Comparison of ENCODE assay signal across 8 cellular contexts in genomic region chr10:125123363-125124113, GRCh38. TPM values are rescaled to one million over a fixed set of nuclear protein-coding genes. Genes with fewer than 3 reads are reported as not detected.
DNase-seq lines count a peak whose midpoint lies in the region; FAIRE-seq and TF ChIP-seq lines count a peak whose summit lies in the region.

No MANE protein-coding gene starts in this region.

- H3K27ac ChIP-seq in C4-2B (peak overlapping the region; percentile 76), PC-9 (peak overlapping the region; percentile 82), osteoblast (ENCODE audit: low read depth, low read length) (peak overlapping the region; percentile 92)

- H3K9me2 ChIP-seq in PC-9 (ENCODE audit: insufficient read depth) = no peaks in the 10 kb centered on the region

- H2AFZ ChIP-seq in PC-9 (no peak overlapping the region), osteoblast (ENCODE audit: low read length) (peak overlapping the region; percentile 34)

- CTCF ChIA-PET in PC-9 (lab: Charles Lee) = no interaction called here

- intact Hi-C loops in PC-9 (cut with micrococcal nuclease; ENCODE audit: unreplicated experiment) = loop anchor here (2.0 to 5.0 kb wide), 3 partner anchors 34 to 76 kb away; no protein-coding TSS in a partner anchor

- TF ChIP-seq CTCF in C4-2B (conservative IDR thresholded peaks at IDR 0.05) (no peak), PC-9 (conservative IDR thresholded peaks at IDR 0.05) (no peak), fibroblast of the aortic adventitia (IDR thresholded peaks at IDR 0.05; ENCODE audit: insufficient read depth, low read length) (no peak), osteoblast (IDR thresholded peaks at IDR 0.05; ENCODE audit: extremely low read depth, low read depth, low read length) (no peak)

- H3K4me3 ChIP-seq in PC-9 (no peak overlapping the region), fibroblast of the aortic adventitia (ENCODE audit: low read depth, low read length) (peak overlapping the region; percentile 47), osteoblast (ENCODE audit: insufficient read depth, low read length) (peak overlapping the region; percentile 59)

- H3K9me3 ChIP-seq in PC-9 (ENCODE audit: insufficient read depth, low read depth) (no peaks in the 10 kb centered on the region), osteoblast (ENCODE audit: low read depth, low read length) (no peaks in the 10 kb centered on the region)

- POLR2A ChIA-PET in PC-9 (lab: Charles Lee; ENCODE audit: unreplicated experiment) = no interaction called here

- H3K4me1 ChIP-seq in PC-9 (replicated peaks; ENCODE audit: insufficient read depth) (peaks cover 26% of the 10 kb centered on the region), osteoblast (ENCODE audit: insufficient read depth, low read length) (peaks cover 21% of the 10 kb centered on the region)

- H3K4me2 ChIP-seq in PC-9 (peak overlapping the region; percentile 54), osteoblast (ENCODE audit: insufficient read depth, low read length) (peak overlapping the region; percentile 80)

- peak; percentile 84 to 89 for DNase-seq in PC-9
- DNase-seq in fibroblast of the aortic adventitia (ENCODE audit: low read depth) = peak; percentile 78
- DNase-seq in osteoblast (ENCODE audit: insufficient read length, low spot score, missing footprints) = peak; percentile 96
- no peak for DNase-seq in HTR-8/SVneo (ENCODE audit: insufficient read length, low spot score)
- no peak for DNase-seq in DMS114 treated with DMSO at 0.1 percent for 48 hours (lab: John Stamatoyannopoulos, UW; ENCODE audit: unreplicated experiment)
- no peak for DNase-seq in activated CD8-positive, alpha-beta memory T cell treated with anti-CD3 and anti-CD28 coated beads, Interleukin-2, amount 50 U/mL, for 48 hours
- no peak for DNase-seq in activated T-cell treated with anti-CD3 and anti-CD28 coated beads, Interleukin-2, amount 50 U/mL, for 48 hours

- FAIRE-seq in HTR-8/SVneo (lab: Jason Lieb, UNC) = no peak

- 0 out of 2 replicates have a peak, but pooled peaks cover 3% of the 10 kb centered on the region for H3K36me3 ChIP-seq in PC-9 (ENCODE audit: low read depth)
- H3K36me3 ChIP-seq in osteoblast (ENCODE audit: insufficient read depth, low read length) = no peaks in the 10 kb centered on the region

- H3K27me3 ChIP-seq in PC-9 (ENCODE audit: insufficient read depth, low read depth) (no peaks in the 10 kb centered on the region), osteoblast (ENCODE audit: insufficient read depth, low read length) (no peaks in the 10 kb centered on the region)

- peaks cover 77% of the 10 kb centered on the region for H4K20me1 ChIP-seq in PC-9 (ENCODE audit: insufficient read depth)
- peaks cover 52% of the 10 kb centered on the region for H4K20me1 ChIP-seq in osteoblast (ENCODE audit: insufficient read depth, low read length)

- peaks cover 93% of the 10 kb centered on the region for H3K79me2 ChIP-seq in PC-9 (ENCODE audit: low read depth)
- peaks cover 97% of the 10 kb centered on the region for H3K79me2 ChIP-seq in osteoblast (ENCODE audit: insufficient read depth, low read length)

- BruUV-seq in PC-9 (replicated peaks; lab: Mats Ljungman, UMichigan) = no TSS peak

- peaks cover 6% of the 10 kb centered on the region; the same call in 1 of the 2 replicates for H3F3A ChIP-seq in PC-9 (ENCODE audit: insufficient read depth, low read depth)

RNA-seq across cellular contexts. Expression of gene CTBP2, which starts 36.8 kb away (rescaled TPM):
- total RNA-seq in PC-9 (2021) (60.5 and 64.4 TPM in 2 replicates), fibroblast of the aortic adventitia (ENCODE audit: low replicate concordance) (37.9 and 45.4 TPM in 2 replicates), osteoblast (65.1 and 65.9 TPM in 2 replicates)

Comparison
In these comparisons a context has a peak if more than half of its experiments do, and no peak if none do; other contexts are left out.
1. DNase-seq: peak in PC-9 (2 of 2), fibroblast of the aortic adventitia (single experiment) and osteoblast (single experiment); none in HTR-8/SVneo (single experiment), DMS114 treated with DMSO at 0.1 percent for 48 hours (single experiment), activated CD8-positive, alpha-beta memory T cell treated with anti-CD3 and anti-CD28 coated beads, Interleukin-2, amount 50 U/mL, for 48 hours (single experiment) and activated T-cell treated with anti-CD3 and anti-CD28 coated beads, Interleukin-2, amount 50 U/mL, for 48 hours (0 of 2).
2. Peak in every context shown above with its lines, with median percentiles within 50 percentile points of each other: H3K27ac ChIP-seq.